ENCODE assay signal across 8 cellular contexts in the genomic region with DNA sequence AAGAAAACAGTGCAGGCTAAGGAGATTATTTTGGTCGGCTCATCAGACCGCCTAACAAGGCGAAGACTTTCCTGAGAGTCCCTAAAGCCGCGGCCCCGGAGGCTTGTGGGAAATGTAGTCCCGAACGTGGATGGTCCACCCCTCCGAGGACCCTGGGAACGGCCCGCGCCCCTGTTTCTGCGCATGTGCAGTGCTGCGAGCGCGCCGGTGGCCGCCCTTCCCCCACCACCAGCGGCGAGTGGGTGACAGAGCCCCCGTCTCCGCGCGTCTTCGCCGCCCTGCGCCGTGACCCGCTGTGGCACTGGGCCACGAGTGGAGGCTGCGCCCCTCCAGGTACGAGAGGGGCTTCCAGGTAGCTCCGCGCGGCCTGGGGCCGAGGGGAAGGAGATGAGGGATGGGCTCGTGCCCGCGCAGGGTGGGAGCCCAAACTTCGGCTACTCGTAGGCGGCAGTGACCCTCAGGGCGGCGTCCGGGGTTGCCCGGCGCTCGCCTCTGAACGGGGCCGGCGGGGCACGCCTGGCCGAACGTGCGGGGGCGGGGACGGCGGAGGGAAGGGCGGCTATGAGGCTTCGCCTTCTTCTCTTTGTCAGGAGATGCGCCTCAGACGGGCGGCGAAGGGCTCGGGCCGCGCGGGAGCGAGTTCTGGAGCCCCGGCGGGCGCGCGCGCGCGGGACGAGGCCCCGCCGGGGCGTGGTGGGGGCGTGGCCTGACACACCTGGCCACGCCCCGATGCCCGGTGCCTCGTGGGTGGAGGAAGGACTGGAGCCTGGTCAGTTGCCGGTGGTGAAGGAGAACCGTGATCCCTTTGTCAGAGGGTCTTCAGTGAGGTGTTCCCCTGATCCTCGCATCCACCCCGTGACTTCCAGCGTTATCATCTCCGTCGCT. TPM values are rescaled to one million over a fixed set of nuclear protein-coding genes. Genes with fewer than 3 reads are reported as not detected.
A peak's percentile ranks its signal among the peaks of the same experiment; 100 is the strongest.
DNase-seq lines count a peak whose midpoint lies in the region; ATAC-seq and TF ChIP-seq lines count a peak whose summit lies in the region.

ZFP1 (plus strand) TSS at position 214 of the 885 bp plus-strand sequence. CDS start 4,428 bp downstream, outside the sequence.

- H3K4me3 ChIP-seq in adrenal gland (peak within 1 kb of the TSS; percentile 77 to 97 (median 86)), upper lobe of right lung (peak within 1 kb of the TSS; percentile 98)

- H3K27ac ChIP-seq in adrenal gland (peak within 1 kb of the TSS; percentile 23 to 95 (median 91)), upper lobe of right lung (peak within 1 kb of the TSS; percentile 95)

- peak; percentile 86 for DNase-seq in NCI-H1694 (lab: John Stamatoyannopoulos, UW)
- DNase-seq in adrenal gland, result peak; percentile 94 to 98 (median 97)
- peak; percentile 96 for DNase-seq in left cardiac atrium
- DNase-seq in posterior vena cava (ENCODE audit: low spot score), result peak; percentile 98
- DNase-seq in upper lobe of right lung, result peak; percentile 98

- peak in 1 of 2 donors; percentile 56 for TF ChIP-seq POLR2A in adrenal gland (IDR thresholded peaks at IDR 0.05)

- ATAC-seq in GM18498 (IDR thresholded peaks at IDR 0.05; ENCODE audit: unreplicated experiment), result peak; percentile 87
- ATAC-seq in HG02885 (IDR thresholded peaks at IDR 0.05; ENCODE audit: poor library complexity, unreplicated experiment), result peak; percentile 87
- ATAC-seq in left cardiac atrium, result peak; percentile 98 to 99
- peak; percentile 98 for ATAC-seq in upper lobe of right lung

- H3K36me3 ChIP-seq in adrenal gland (replicated peaks in 1 of 2) (no peaks in the 10 kb centered on the region), upper lobe of right lung (no peaks in the 10 kb centered on the region)

- no peaks in the 10 kb centered on the region for H3K27me3 ChIP-seq in adrenal gland
- no peaks in the 10 kb centered on the region for H3K27me3 ChIP-seq in upper lobe of right lung

- TF ChIP-seq CTCF in adrenal gland (IDR thresholded peaks at IDR 0.05) (no peak), upper lobe of right lung (IDR thresholded peaks at IDR 0.05) (no peak)

- intact Hi-C loops in T-helper 1 cell treated with Interleukin-12 subunit alpha and Interleukin-12 subunit beta and Interleukin-4 antibody, amounts not matched to agents 30 ng/mL and 1 ng/mL, for 36 hours (cut with micrococcal nuclease), result loop anchor here (1.0 to 5.0 kb wide), 13 partner anchors 32 to 541 kb away; partner anchors contain the start of genes CFDP1, GLG1, KARS1 and LDHD
- intact Hi-C loops in adrenal gland (cut with DNase I), result no loop called here
- intact Hi-C loops in left cardiac atrium (cut with DNase I), result no loop called here
- intact Hi-C loops in posterior vena cava (cut with DNase I), result no loop called here
- intact Hi-C loops in upper lobe of right lung (cut with DNase I), result no loop called here

- WGBS in adrenal gland, 4 donors, result 0 to 1% (median 0%) methylated on average over 28 to 92 of the region's 93 CpGs

- H3K9me3 ChIP-seq in adrenal gland (replicated peaks in 1 of 3) (peaks cover 0 to 11% (median 9%) of the 10 kb centered on the region in 3 donors), upper lobe of right lung (peaks cover 9% of the 10 kb centered on the region)

- no peaks in the 10 kb centered on the region for H3K4me1 ChIP-seq in adrenal gland (replicated peaks in 1 of 2)
- H3K4me1 ChIP-seq in upper lobe of right lung, result no peaks in the 10 kb centered on the region

RNA-seq across cellular contexts. Expression of gene ZFP1, which starts in this region (rescaled TPM):
- 11.8 and 13.2 TPM in 2 replicates for total RNA-seq in T-helper 1 cell treated with Interleukin-12 subunit alpha and Interleukin-12 subunit beta and Interleukin-4 antibody, amounts not matched to agents 30 ng/mL and 1 ng/mL, for 36 hours
- total RNA-seq in adrenal gland (10 to 100 TPM in 2 of 8 donors, 1 to 10 TPM in 6; 5.9 to 15.1 (median 8.7) TPM), left cardiac atrium (1 to 10 TPM; 5.9 to 6.8 TPM), posterior vena cava (10 to 100 TPM in 1 of 2 donors, 1 to 10 TPM in 1; 9.1 to 10.2 TPM), upper lobe of right lung (9.8 TPM)
- polyA plus RNA-seq in adrenal gland, result 10 to 100 TPM in 1 of 3 donors, 1 to 10 TPM in 2; 4.5 to 10.5 (median 6.9) TPM

Comparison
In these comparisons a context has a peak if more than half of its experiments do, and no peak if none do; other contexts are left out.
1. Peak in every context shown above with its lines: DNase-seq, ATAC-seq, H3K4me3 ChIP-seq and H3K27ac ChIP-seq.